In the genomic region with DNA sequence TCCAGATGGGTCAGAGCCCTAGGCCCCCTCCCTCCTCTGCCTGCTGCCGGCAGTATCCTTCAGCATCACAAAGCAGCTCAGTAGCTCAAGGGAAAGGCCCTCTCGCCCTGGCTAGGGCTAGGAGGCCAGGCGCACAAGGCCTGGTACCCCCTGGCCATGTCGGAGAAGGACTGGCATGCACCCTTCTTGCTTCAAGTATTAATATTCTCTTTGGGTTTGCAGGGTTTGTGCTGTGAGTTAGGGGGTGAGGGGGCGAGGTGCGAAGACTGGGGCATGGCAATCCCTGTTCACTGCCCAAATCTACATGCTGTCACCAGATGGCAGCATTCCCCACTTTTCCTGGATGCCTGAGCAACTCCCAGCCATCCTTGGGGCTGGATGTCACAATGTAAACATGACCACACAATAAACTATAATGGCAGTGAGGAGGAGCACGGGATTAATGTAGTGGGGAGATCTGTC, we compare ENCODE assay signal across 8 cellular contexts.
A peak's percentile ranks its signal among the peaks of the same experiment; 100 is the strongest.
DNase-seq lines count a peak whose midpoint lies in the region; ATAC-seq and TF ChIP-seq lines count a peak whose summit lies in the region.

No MANE protein-coding gene starts in this region.

- CTCF ChIA-PET in HEK293 (lab: Yijun Ruan, JAX) (interaction anchor here (0.6 to 2.6 kb wide), 27 partner anchors 9 to 668 kb away, joined by 3 to 37 read pairs (median 4); partner anchors contain the start of gene SH3PXD2A), OCI-LY7 (lab: Charles Lee; ENCODE audit: unreplicated experiment) (interaction anchor here (1.0 to 1.4 kb wide), 2 partner anchors 87 to 91 kb away, joined by 4 to 5 read pairs; no protein-coding TSS in a partner anchor)

- no peaks in the 10 kb centered on the region for H3K27me3 ChIP-seq in colonic mucosa
- no peaks in the 10 kb centered on the region for H3K27me3 ChIP-seq in right lobe of liver

- intact Hi-C loops in OCI-LY7 (cut with micrococcal nuclease; ENCODE audit: unreplicated experiment) (loop anchor here (1.0 to 10.0 kb wide), 2 partner anchors 88 to 256 kb away; partner anchors contain the start of gene SH3PXD2A), colonic mucosa (cut with DNase I) (loop anchor here (10.0 kb wide), 1 partner anchor 184 kb away; no protein-coding TSS in a partner anchor), right lobe of liver (cut with DNase I) (no loop called here)

- H2AFZ ChIP-seq in OCI-LY7 (ENCODE audit: low read length) = no peak overlapping the region

- no TSS peak for BruUV-seq in OCI-LY7 (replicated peaks; lab: Mats Ljungman, UMichigan)

- no peaks in the 10 kb centered on the region for H3K4me1 Mint-ChIP-seq in T-helper 2 cell treated with Interferon-gamma antibody and Interleukin-4, amounts not matched to agents 5 μg/mL and 100 μg/mL, for 36 hours (ENCODE audit: low read depth)

- no peak overlapping the region for H3K9ac ChIP-seq in colonic mucosa (ENCODE audit: low read depth in 2 of 2, low read length in 2 of 2)

- H3K36me3 ChIP-seq in HEK293 (ENCODE audit: control insufficient read depth in 2 of 2, insufficient read depth in 1 of 2, low read length in 2 of 2) (peaks cover 0 to 29% of the 10 kb centered on the region in 2 experiments; a peak in 1 of 3 replicates), OCI-LY7 (ENCODE audit: insufficient read depth, low read length) (no peaks in the 10 kb centered on the region), colonic mucosa (no peaks in the 10 kb centered on the region), right lobe of liver (peaks cover 0 to 3% (median 0%) of the 10 kb centered on the region in 4 donors)

- peak; percentile 79 to 92 (median 86) for ATAC-seq in right lobe of liver
- no peak for ATAC-seq in GM18861 (IDR thresholded peaks at IDR 0.05; ENCODE audit: unreplicated experiment)

- no peaks in the 10 kb centered on the region for H3K9me2 ChIP-seq in OCI-LY7 (ENCODE audit: insufficient read depth, low read length)

- no peak overlapping the region for H3K27ac ChIP-seq in HEK293 (ENCODE audit: extremely low read depth, low read depth, low read length)
- no peak overlapping the region for H3K27ac ChIP-seq in OCI-LY7 (ENCODE audit: low read depth, low read length, poor library complexity, severe bottlenecking)
- H3K27ac ChIP-seq in colonic mucosa = no peak overlapping the region
- no peak overlapping the region for H3K27ac ChIP-seq in right lobe of liver

- H3K4me1 ChIP-seq in HEK293 (ENCODE audit: control insufficient read depth, insufficient read depth, low read length) (no peaks in the 10 kb centered on the region), OCI-LY7 (ENCODE audit: insufficient read depth, low read length, poor library complexity, severe bottlenecking) (no peaks in the 10 kb centered on the region), colonic mucosa (no peaks in the 10 kb centered on the region), right lobe of liver (no peaks in the 10 kb centered on the region)

- DNase-seq in D341Med (ENCODE audit: low spot score) = peak; percentile 79
- DNase-seq in OCI-LY7 (ENCODE audit: low spot score) = peak; percentile 55
- peak; percentile 81 for DNase-seq in colonic mucosa
- DNase-seq in right lobe of liver = no peak
- no peak for DNase-seq in T-helper 2 cell treated with Interferon-gamma antibody and Interleukin-4, amounts not matched to agents 5 μg/mL and 100 μg/mL, for 36 hours (ENCODE audit: low spot score)
- DNase-seq in NK-92 (lab: John Stamatoyannopoulos, UW; ENCODE audit: unreplicated experiment) = no peak

- no peak overlapping the region for H3K4me3 ChIP-seq in HEK293 (ENCODE audit: low read depth, low read length)
- H3K4me3 ChIP-seq in OCI-LY7 (ENCODE audit: low read depth, low read length, poor library complexity, severe bottlenecking) = no peak overlapping the region
- H3K4me3 ChIP-seq in colonic mucosa = no peak overlapping the region
- H3K4me3 ChIP-seq in right lobe of liver = no peak overlapping the region

- H4K20me1 ChIP-seq in OCI-LY7 (ENCODE audit: insufficient read depth, low read length) = no peaks in the 10 kb centered on the region

- peak; percentile 90 for TF ChIP-seq CTCF in HEK293 (tag by site-specific recombination; IDR thresholded peaks at IDR 0.05)
- peak; percentile 81 for TF ChIP-seq CTCF in OCI-LY7 (conservative IDR thresholded peaks at IDR 0.05; ENCODE audit: low read length)
- peak; percentile 68 for TF ChIP-seq CTCF in colonic mucosa (IDR thresholded peaks at IDR 0.05)
- peak; percentile 60 to 69 (median 66) for TF ChIP-seq CTCF in right lobe of liver (IDR thresholded peaks at IDR 0.05)

- no peaks in the 10 kb centered on the region for H3K36me3 Mint-ChIP-seq in T-helper 2 cell treated with Interferon-gamma antibody and Interleukin-4, amounts not matched to agents 5 μg/mL and 100 μg/mL, for 36 hours (ENCODE audit: low read depth)

- H3K4me2 ChIP-seq in OCI-LY7 (ENCODE audit: low read length) = no peak overlapping the region

- H3K9me3 ChIP-seq in HEK293 (ENCODE audit: control insufficient read depth, insufficient read depth, low read depth, low read length) (no peaks in the 10 kb centered on the region), OCI-LY7 (ENCODE audit: low read length) (no peaks in the 10 kb centered on the region), colonic mucosa (no peaks in the 10 kb centered on the region), right lobe of liver (no peaks in the 10 kb centered on the region)

- POLR2A ChIA-PET in HEK293 (lab: Yijun Ruan, JAX) = no interaction called here
- POLR2A ChIA-PET in OCI-LY7 (lab: Charles Lee) = no interaction called here

- no peaks in the 10 kb centered on the region for H3K27me3 Mint-ChIP-seq in T-helper 2 cell treated with Interferon-gamma antibody and Interleukin-4, amounts not matched to agents 5 μg/mL and 100 μg/mL, for 36 hours (ENCODE audit: low read depth)

- H3K27ac Mint-ChIP-seq in T-helper 2 cell treated with Interferon-gamma antibody and Interleukin-4, amounts not matched to agents 5 μg/mL and 100 μg/mL, for 36 hours = no peak overlapping the region

- H3K79me2 ChIP-seq in OCI-LY7 (ENCODE audit: insufficient read depth, low read depth, low read length) = no peaks in the 10 kb centered on the region

- WGBS in right lobe of liver (ENCODE audit: insufficient coverage, low coverage, low lambda C conversion rate, missing lambda C conversion rate) = 43% methylated on average over 5 of the region's 7 CpGs

- H3K9me3 Mint-ChIP-seq in T-helper 2 cell treated with Interferon-gamma antibody and Interleukin-4, amounts not matched to agents 5 μg/mL and 100 μg/mL, for 36 hours = no peaks in the 10 kb centered on the region

- TF ChIP-seq POLR2A in right lobe of liver (IDR thresholded peaks at IDR 0.05) = no peak

- no peak overlapping the region for H3K4me3 Mint-ChIP-seq in T-helper 2 cell treated with Interferon-gamma antibody and Interleukin-4, amounts not matched to agents 5 μg/mL and 100 μg/mL, for 36 hours

TF ChIP-seq in HEK293, 187 proteins besides CTCF, POLR2A, EP300 and RAD21 (continues in another document):
- no peak for TF ChIP-seq ZBTB21 (tag by site-specific recombination; IDR thresholded peaks at IDR 0.05)
- peak; percentile 43; the same call in 1 of the 2 replicates for TF ChIP-seq KLF8 (tag by site-specific recombination; IDR thresholded peaks at IDR 0.05)
- TF ChIP-seq, protein P1, sequence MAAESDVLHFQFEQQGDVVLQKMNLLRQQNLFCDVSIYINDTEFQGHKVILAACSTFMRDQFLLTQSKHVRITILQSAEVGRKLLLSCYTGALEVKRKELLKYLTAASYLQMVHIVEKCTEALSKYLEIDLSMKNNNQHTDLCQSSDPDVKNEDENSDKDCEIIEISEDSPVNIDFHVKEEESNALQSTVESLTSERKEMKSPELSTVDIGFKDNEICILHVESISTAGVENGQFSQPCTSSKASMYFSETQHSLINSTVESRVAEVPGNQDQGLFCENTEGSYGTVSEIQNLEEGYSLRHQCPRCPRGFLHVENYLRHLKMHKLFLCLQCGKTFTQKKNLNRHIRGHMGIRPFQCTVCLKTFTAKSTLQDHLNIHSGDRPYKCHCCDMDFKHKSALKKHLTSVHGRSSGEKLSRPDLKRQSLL (tag by site-specific recombination; IDR thresholded peaks at IDR 0.05) = peak; percentile 66
- TF ChIP-seq ZNF561 (tag by site-specific recombination; IDR thresholded peaks at IDR 0.05; ENCODE audit: borderline replicate concordance) = no peak
- peak; percentile 76 for TF ChIP-seq PATZ1 (tag by site-specific recombination; IDR thresholded peaks at IDR 0.05)

Comparison
In these comparisons a context has a peak if more than half of its experiments do, and no peak if none do; other contexts are left out.
1. DNase-seq: peak in D341Med (single experiment), OCI-LY7 (single experiment) and colonic mucosa (single experiment); none in right lobe of liver (0 of 3), T-helper 2 cell treated with Interferon-gamma antibody and Interleukin-4, amounts not matched to agents 5 μg/mL and 100 μg/mL, for 36 hours (single experiment) and NK-92 (single experiment).
2. intact Hi-C loops: an anchor here in OCI-LY7 (1.0 to 10.0 kb wide) and colonic mucosa (10.0 kb wide); none called in right lobe of liver.
3. Peak in every context shown above with its lines, with median percentiles within 50 percentile points of each other: CTCF ChIP-seq.